In the genomic region with DNA sequence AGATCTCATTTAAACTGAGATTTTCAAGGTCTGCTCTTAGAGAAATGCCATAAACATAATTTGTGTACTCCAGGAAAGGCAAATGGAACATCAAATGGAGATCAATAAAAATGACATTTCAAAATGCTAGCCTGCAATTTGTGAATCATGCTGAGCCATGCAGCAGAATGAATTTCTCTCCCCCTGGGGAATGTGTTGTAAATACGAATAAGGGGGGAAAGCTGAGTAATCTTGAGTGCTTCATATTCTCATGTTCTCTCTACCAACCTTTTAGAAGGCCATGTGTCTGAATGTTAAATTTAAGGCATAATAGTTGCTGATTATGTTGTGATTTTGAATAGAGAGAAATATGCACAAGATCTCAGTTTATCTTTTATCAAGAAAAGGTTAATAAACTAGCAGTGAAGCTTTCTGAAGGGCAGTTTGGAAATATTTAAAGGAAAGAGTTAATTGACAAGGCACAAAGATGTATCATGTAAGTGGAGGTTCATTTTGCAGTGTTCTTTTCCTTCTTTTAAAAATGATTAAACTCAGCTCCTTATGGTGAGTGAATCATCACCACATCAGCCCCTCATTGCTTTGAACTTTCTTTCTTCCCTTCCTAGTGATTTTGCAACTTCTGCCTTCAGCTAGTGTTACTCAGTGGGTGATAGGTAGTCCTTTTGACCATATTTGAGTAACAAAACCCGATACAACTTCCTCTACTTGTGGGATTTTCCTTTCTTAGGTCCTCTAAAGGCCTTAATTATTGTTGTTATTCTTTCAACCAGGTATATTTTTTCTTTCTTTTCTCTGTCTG, we compare ENCODE assay signal across 1 cellular context.
TF ChIP-seq lines count a peak whose summit lies in the region.

No MANE protein-coding gene starts in this region.

TF ChIP-seq in A549, 52 proteins besides CTCF, POLR2A, EP300 and RAD21 (continued from another document):
- TF ChIP-seq, protein P1, sequence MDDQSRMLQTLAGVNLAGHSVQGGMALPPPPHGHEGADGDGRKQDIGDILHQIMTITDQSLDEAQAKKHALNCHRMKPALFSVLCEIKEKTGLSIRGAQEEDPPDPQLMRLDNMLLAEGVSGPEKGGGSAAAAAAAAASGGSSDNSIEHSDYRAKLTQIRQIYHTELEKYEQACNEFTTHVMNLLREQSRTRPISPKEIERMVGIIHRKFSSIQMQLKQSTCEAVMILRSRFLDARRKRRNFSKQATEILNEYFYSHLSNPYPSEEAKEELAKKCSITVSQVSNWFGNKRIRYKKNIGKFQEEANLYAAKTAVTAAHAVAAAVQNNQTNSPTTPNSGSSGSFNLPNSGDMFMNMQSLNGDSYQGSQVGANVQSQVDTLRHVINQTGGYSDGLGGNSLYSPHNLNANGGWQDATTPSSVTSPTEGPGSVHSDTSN (IDR thresholded peaks at IDR 0.05), result no peak
- TF ChIP-seq, protein P2, sequence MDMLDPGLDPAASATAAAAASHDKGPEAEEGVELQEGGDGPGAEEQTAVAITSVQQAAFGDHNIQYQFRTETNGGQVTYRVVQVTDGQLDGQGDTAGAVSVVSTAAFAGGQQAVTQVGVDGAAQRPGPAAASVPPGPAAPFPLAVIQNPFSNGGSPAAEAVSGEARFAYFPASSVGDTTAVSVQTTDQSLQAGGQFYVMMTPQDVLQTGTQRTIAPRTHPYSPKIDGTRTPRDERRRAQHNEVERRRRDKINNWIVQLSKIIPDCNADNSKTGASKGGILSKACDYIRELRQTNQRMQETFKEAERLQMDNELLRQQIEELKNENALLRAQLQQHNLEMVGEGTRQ (IDR thresholded peaks at IDR 0.05), result no peak
- TF ChIP-seq, protein P3, sequence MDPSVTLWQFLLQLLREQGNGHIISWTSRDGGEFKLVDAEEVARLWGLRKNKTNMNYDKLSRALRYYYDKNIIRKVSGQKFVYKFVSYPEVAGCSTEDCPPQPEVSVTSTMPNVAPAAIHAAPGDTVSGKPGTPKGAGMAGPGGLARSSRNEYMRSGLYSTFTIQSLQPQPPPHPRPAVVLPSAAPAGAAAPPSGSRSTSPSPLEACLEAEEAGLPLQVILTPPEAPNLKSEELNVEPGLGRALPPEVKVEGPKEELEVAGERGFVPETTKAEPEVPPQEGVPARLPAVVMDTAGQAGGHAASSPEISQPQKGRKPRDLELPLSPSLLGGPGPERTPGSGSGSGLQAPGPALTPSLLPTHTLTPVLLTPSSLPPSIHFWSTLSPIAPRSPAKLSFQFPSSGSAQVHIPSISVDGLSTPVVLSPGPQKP (IDR thresholded peaks at IDR 0.05; ENCODE audit: low read depth, low read length), result no peak
- TF ChIP-seq FOSL2 (IDR thresholded peaks at IDR 0.05) (peak; percentile 28; the same call in 1 of the 2 replicates), FOSL2 (CRISPR knock-in tag; IDR thresholded peaks at IDR 0.05) (no peak)
